17 cellular contexts compared by ENCODE assay signal in the genomic region with DNA sequence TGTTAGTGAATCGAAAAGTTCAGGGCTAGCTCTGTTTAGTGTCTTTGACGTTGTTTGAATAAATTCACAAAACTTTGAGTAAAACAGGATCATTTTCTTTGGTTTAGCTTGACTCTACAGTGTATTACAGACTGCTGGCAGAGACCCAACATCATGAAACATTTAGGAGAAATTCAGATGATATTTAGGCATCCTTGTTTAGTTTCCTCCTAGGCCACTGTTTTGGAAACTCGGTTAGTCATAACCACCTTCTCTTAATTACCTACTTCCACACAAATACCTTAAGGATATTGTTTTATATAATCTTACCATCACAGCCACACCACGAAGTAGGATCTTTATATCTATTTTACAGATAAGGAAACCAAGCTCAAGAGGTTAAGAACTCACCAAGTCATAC. TPM values are rescaled to one million over a fixed set of nuclear protein-coding genes. Genes with fewer than 3 reads are reported as not detected.
DNase-seq lines count a peak whose midpoint lies in the region; ATAC-seq, FAIRE-seq and TF ChIP-seq lines count a peak whose summit lies in the region.
"Had no signal": no experiment of that assay in that cellular context is flagged by ENCODE, and none has a peak within 500 bp of the region (broad histone marks: within the 10 kb centered on the region; RNA-seq: fewer than 3 reads in every experiment).

No MANE protein-coding gene starts in this region.

- H3K36me3 Mint-ChIP-seq in mesothelial cell of epicardium: peaks cover 6% of the 10 kb centered on the region

- H3K27ac Mint-ChIP-seq in mesothelial cell of epicardium: peak overlapping the region; percentile 79
- H3K27ac Mint-ChIP-seq: activated T-cell treated with anti-CD3 and anti-CD28 coated beads, Interleukin-2, amount 50 U/mL, for 24 hours had no signal

- FAIRE-seq in RCC 7860 (lab: Jason Lieb, UNC): no peak
- FAIRE-seq: GM12878, small intestine had no signal

- H3K27me3 Mint-ChIP-seq in mesothelial cell of epicardium (ENCODE audit: low read depth): no peaks in the 10 kb centered on the region
- H3K27me3 Mint-ChIP-seq: activated T-cell treated with anti-CD3 and anti-CD28 coated beads, Interleukin-2, amount 50 U/mL, for 24 hours had no signal

- H3K4me3 Mint-ChIP-seq in mesothelial cell of epicardium: no peak overlapping the region
- H3K4me3 Mint-ChIP-seq: activated T-cell treated with anti-CD3 and anti-CD28 coated beads, Interleukin-2, amount 50 U/mL, for 24 hours had no signal

- no peak for ATAC-seq in GM18519 (IDR thresholded peaks at IDR 0.05; ENCODE audit: low FRiP score, unreplicated experiment)
- ATAC-seq: GM12878, left lung had no signal

- no peak for TF ChIP-seq CTCF in choroid plexus epithelial cell (conservative IDR thresholded peaks at IDR 0.05; ENCODE audit: low read depth, low read length)
- no peak for TF ChIP-seq CTCF in mesothelial cell of epicardium (IDR thresholded peaks at IDR 0.05; ENCODE audit: unreplicated experiment)

- no peak overlapping the region for H3K4me3 ChIP-seq in choroid plexus epithelial cell (ENCODE audit: low read depth, low read length)
- H3K4me3 ChIP-seq: GM12878, left lung, MG63 had no signal

- H3K9me3 Mint-ChIP-seq in mesothelial cell of epicardium: peaks cover 5% of the 10 kb centered on the region
- H3K9me3 Mint-ChIP-seq: activated T-cell treated with anti-CD3 and anti-CD28 coated beads, Interleukin-2, amount 50 U/mL, for 24 hours had no signal

- DNase-seq in AG08396 (ENCODE audit: low spot score) (peak; percentile 29), HS-5 (ENCODE audit: low read depth) (peak; percentile 25), choroid plexus epithelial cell (ENCODE audit: low read depth) (peak; percentile 67), mesothelial cell of epicardium (ENCODE audit: low spot score in 2 of 2, unreplicated experiment in 2 of 2) (no peak), RCC 7860 (ENCODE audit: low spot score) (no peak), NOMO-1 (lab: John Stamatoyannopoulos, UW; ENCODE audit: unreplicated experiment in 2 of 2) (no peak)
- no peak for DNase-seq in activated T-cell treated with anti-CD3 and anti-CD28 coated beads, Interleukin-2, amount 50 U/mL, for 48 hours
- DNase-seq: activated T-cell treated with anti-CD3 and anti-CD28 coated beads, Interleukin-2, amount 50 U/mL, for 24 hours; DND-41; left lung; MG63; NCI-H2081 treated with DMSO at 0.1 percent for 48 hours; stimulated activated naive CD4-positive, alpha-beta T cell treated with Interleukin-2 at 50 U/mL for 16 hours; T-helper 2 cell had no signal

- peaks cover 30% of the 10 kb centered on the region for H3K4me1 Mint-ChIP-seq in mesothelial cell of epicardium

RNA-seq across cellular contexts. Expression of a gene that starts 7.8 kb away (rescaled TPM):
- total RNA-seq in mesothelial cell of epicardium: 45.1 to 46.6 TPM (median 46.5 TPM) in 3 replicates

Comparison
In these comparisons a context has a peak if more than half of its experiments do, and no peak if none do; other contexts are left out.
1. DNase-seq: peak in AG08396 (single experiment), HS-5 (single experiment) and choroid plexus epithelial cell (single experiment); none in mesothelial cell of epicardium (0 of 2), RCC 7860 (single experiment), NOMO-1 (0 of 2) and activated T-cell treated with anti-CD3 and anti-CD28 coated beads, Interleukin-2, amount 50 U/mL, for 48 hours (0 of 2).